Comparison of ENCODE assay signal across 7 cellular contexts in genomic region chr2:197628043-197628500, GRCh38. TPM values are rescaled to one million over a fixed set of nuclear protein-coding genes. Genes with fewer than 3 reads are reported as not detected.
A peak's percentile ranks its signal among the peaks of the same experiment; 100 is the strongest.
DNase-seq lines count a peak whose midpoint lies in the region; ATAC-seq, FAIRE-seq and TF ChIP-seq lines count a peak whose summit lies in the region.

No MANE protein-coding gene starts in this region.

- no peak overlapping the region for H3K27ac ChIP-seq in PC-3 (ENCODE audit: low read length)
- peak overlapping the region in 11 of 12 donors; percentile 1 to 67 (median 47) for H3K27ac ChIP-seq in heart left ventricle
- peak overlapping the region; percentile 95 for H3K27ac ChIP-seq in temporal lobe (ENCODE audit: low read depth, low read length)

- TF ChIP-seq POLR2A in heart left ventricle (IDR thresholded peaks at IDR 0.05), result no peak

- H3K27me3 ChIP-seq in PC-3 (ENCODE audit: low read length), result no peaks in the 10 kb centered on the region
- no peaks in the 10 kb centered on the region for H3K27me3 ChIP-seq in heart left ventricle

- no TSS peak for BruUV-seq in PC-3 (replicated peaks; lab: Mats Ljungman, UMichigan)

- no peak overlapping the region for H3K9ac ChIP-seq in PC-3 (ENCODE audit: low read length)

- no peak overlapping the region for H2AFZ ChIP-seq in PC-3 (ENCODE audit: low read length)

- no peaks in the 10 kb centered on the region for H3F3A ChIP-seq in PC-3 (ENCODE audit: low read length, unreplicated experiment)

- H3K36me3 ChIP-seq in PC-3 (ENCODE audit: low read depth, low read length), result no peaks in the 10 kb centered on the region
- peaks cover 0 to 18% (median 5%) of the 10 kb centered on the region in 9 donors for H3K36me3 ChIP-seq in heart left ventricle

- H3K4me3 ChIP-seq in PC-3 (ENCODE audit: low read length) (no peak overlapping the region), heart left ventricle (peak overlapping the region in 1 of 12 donors; percentile 8)

- WGBS in heart left ventricle, 4 donors, result 11 to 20% (median 16%) methylated on average over 4 of the region's 4 CpGs

- CTCF ChIA-PET in PC-3 (lab: Charles Lee), result no interaction called here

- H3K9me3 ChIP-seq in PC-3 (ENCODE audit: low read length) (no peaks in the 10 kb centered on the region), heart left ventricle (no peaks in the 10 kb centered on the region)

- H3K4me2 ChIP-seq in PC-3 (ENCODE audit: low read length), result no peak overlapping the region

- no peaks in the 10 kb centered on the region for H4K20me1 ChIP-seq in PC-3 (ENCODE audit: low read length)

- no peak for FAIRE-seq in D721Med (lab: Jason Lieb, UNC)

- peak; percentile 70 for ATAC-seq in GM21723 (IDR thresholded peaks at IDR 0.05; ENCODE audit: unreplicated experiment)
- ATAC-seq in PC-3, result peak; percentile 77
- ATAC-seq in heart left ventricle, result peak in 3 of 4 donors; percentile 50 to 93 (median 59)

- TF ChIP-seq CTCF in PC-3 (conservative IDR thresholded peaks at IDR 0.05; ENCODE audit: low read depth, low read length) (no peak), heart left ventricle (IDR thresholded peaks at IDR 0.05) (no peak), D721Med (IDR thresholded peaks at IDR 0.05; ENCODE audit: insufficient read depth, missing control alignments) (no peak)

- POLR2A ChIA-PET in PC-3 (lab: Charles Lee; ENCODE audit: unreplicated experiment), result no interaction called here

- H3K4me1 ChIP-seq in PC-3 (ENCODE audit: insufficient read depth, low read length), result no peaks in the 10 kb centered on the region
- peaks cover 0 to 12% (median 4%) of the 10 kb centered on the region in 12 donors for H3K4me1 ChIP-seq in heart left ventricle

- H3K9me2 ChIP-seq in PC-3 (replicated peaks; ENCODE audit: low read length), result no peaks in the 10 kb centered on the region

- intact Hi-C loops in PC-3 (cut with micrococcal nuclease), result no loop called here
- intact Hi-C loops in heart left ventricle (cut with DNase I), result no loop called here

- H3K79me2 ChIP-seq in PC-3 (ENCODE audit: low read length), result no peaks in the 10 kb centered on the region

- DNase-seq in PC-3 (peak; percentile 49), heart left ventricle (peak in 3 of 5 donors; percentile 23 to 34 (median 27)), NCI-H187 treated with DMSO at 0.1 percent for 48 hours (lab: John Stamatoyannopoulos, UW) (no peak), D721Med (ENCODE audit: insufficient read length, low spot score) (no peak)
- no peak for DNase-seq in activated CD8-positive, alpha-beta memory T cell treated with anti-CD3 and anti-CD28 coated beads for 24 hours

RNA-seq across cellular contexts. Expression of gene RFTN2, which starts 47.3 kb away (rescaled TPM):
- total RNA-seq in PC-3 (2014; rRNA removed), result 0.07 TPM in 1 of 2 replicates, not detected in the other
- 10 to 100 TPM in 1 of 9 donors, 1 to 10 TPM in 8; 3.2 to 10.1 (median 5.3) TPM for total RNA-seq in heart left ventricle
- 1 to 10 TPM; 1.1 to 2.3 TPM for polyA plus RNA-seq in heart left ventricle
- total RNA-seq in temporal lobe, result 18.7 TPM

Comparison
In these comparisons a context has a peak if more than half of its experiments do, and no peak if none do; other contexts are left out.
1. DNase-seq: peak in PC-3 (single experiment) and heart left ventricle (3 of 5); none in activated CD8-positive, alpha-beta memory T cell treated with anti-CD3 and anti-CD28 coated beads for 24 hours (single experiment), NCI-H187 treated with DMSO at 0.1 percent for 48 hours (single experiment) and D721Med (single experiment).
2. Peak in every context shown above with its lines, with median percentiles within 50 percentile points of each other: ATAC-seq.